12 cellular contexts compared by ENCODE assay signal in the genomic region with DNA sequence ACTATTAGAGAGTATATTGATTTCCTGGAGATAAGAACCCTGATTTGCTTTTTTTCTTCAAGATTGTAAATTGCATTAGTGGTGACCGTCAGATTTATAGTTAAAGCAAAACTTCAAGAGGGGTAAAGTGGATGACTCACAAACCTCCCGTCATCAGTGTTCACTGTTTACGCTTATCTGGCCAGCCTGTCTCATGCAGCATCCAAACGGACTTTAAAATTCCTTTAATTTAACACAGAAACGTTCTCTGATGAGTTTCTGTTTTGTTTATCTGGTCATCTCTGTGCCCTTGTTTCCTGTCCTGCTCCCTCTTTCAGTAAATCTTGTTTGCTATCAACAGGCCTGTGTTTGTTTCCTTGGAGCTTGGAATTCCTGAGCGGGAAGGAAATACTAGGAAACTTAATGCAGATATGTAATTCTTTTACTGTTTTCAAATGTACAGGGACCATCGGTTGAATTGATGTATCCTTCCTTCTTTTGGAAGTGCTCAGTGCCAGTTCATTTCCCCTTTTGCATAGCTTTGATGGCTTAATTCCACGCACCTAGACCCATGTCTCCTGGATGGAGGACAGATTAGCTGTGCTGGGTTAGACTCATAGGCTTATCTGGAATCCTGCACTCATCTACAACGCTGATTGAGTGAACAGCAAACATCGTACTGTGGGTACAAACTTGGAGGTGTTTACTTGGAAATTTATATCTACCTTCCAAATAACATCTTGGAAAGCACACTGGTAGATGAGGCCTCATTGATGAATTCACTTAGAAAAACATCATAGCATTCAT. TPM values are rescaled to one million over a fixed set of nuclear protein-coding genes. Genes with fewer than 3 reads are reported as not detected.
DNase-seq lines count a peak whose midpoint lies in the region; ATAC-seq, FAIRE-seq and TF ChIP-seq lines count a peak whose summit lies in the region.
"Had no signal": no experiment of that assay in that cellular context is flagged by ENCODE, and none has a peak within 500 bp of the region (broad histone marks: within the 10 kb centered on the region; RNA-seq: fewer than 3 reads in every experiment).

No MANE protein-coding gene starts in this region.

- H3K18ac ChIP-seq in IMR-90 (ENCODE audit: low read depth, low read length) = no peak overlapping the region

- no peak overlapping the region for H2AK5ac ChIP-seq in IMR-90 (ENCODE audit: low read depth, low read length)

- DNase-seq in ACHN (peak; percentile 75), IMR-90 (peak; percentile 70), bronchial epithelial cell (ENCODE audit: low read depth) (peak; percentile 65), lung (ENCODE audit: low spot score) (no peak), NCI-H446 (lab: John Stamatoyannopoulos, UW) (no peak), GM19240 (ENCODE audit: insufficient read length, low spot score) (no peak)
- DNase-seq in activated CD4-positive, CD25-positive, alpha-beta regulatory T cell treated with anti-CD3 and anti-CD28 coated beads, Interleukin-2, amount 50 U/mL, for 72 hours = no peak
- no peak for DNase-seq in effector memory CD8-positive, alpha-beta T cell
- DNase-seq: activated naive CD4-positive, alpha-beta T cell treated with anti-CD3 and anti-CD28 coated beads, Interleukin-2, amount 10 ng/mL, durations not matched to agents 7 days and 5 days; KBM-7; stimulated activated naive B cell treated with anti-CD40 and anti-IgM and Interleukin-4, amounts not matched to agents 10 μg/mL and 1 μg/mL and 100 μg/mL, for 72 hours had no signal

- no peak overlapping the region for H4K8ac ChIP-seq in IMR-90 (ENCODE audit: low read depth in 2 of 2, low read length in 2 of 2)

- H2AFZ ChIP-seq in IMR-90 (replicated peaks; ENCODE audit: low read length, poor library complexity) = no peak overlapping the region

- no peak overlapping the region for H4K91ac ChIP-seq in IMR-90 (ENCODE audit: insufficient read depth, low read depth, low read length)

- TF ChIP-seq RAD21 in IMR-90 (IDR thresholded peaks at IDR 0.05; ENCODE audit: low read length) = no peak

- no peak overlapping the region for H3K9ac ChIP-seq in IMR-90 (ENCODE audit: low read depth, low read length)

- intact Hi-C loops in IMR-90 (cut with micrococcal nuclease) = no loop called here

- no peak overlapping the region for H3K4me3 Mint-ChIP-seq in effector memory CD8-positive, alpha-beta T cell
- H3K4me3 Mint-ChIP-seq: activated naive CD4-positive, alpha-beta T cell treated with anti-CD3 and anti-CD28 coated beads, Interleukin-2, amount 10 ng/mL, durations not matched to agents 7 days and 5 days; stimulated activated naive B cell treated with anti-CD40 and anti-IgM and Interleukin-4, amounts not matched to agents 10 μg/mL and 1 μg/mL and 100 μg/mL, for 72 hours had no signal

- no peak overlapping the region for H2BK5ac ChIP-seq in IMR-90 (ENCODE audit: low read depth, low read length, poor library complexity, severe bottlenecking)

- H3K9me1 ChIP-seq in IMR-90 (ENCODE audit: insufficient read depth, low read length) = no peaks in the 10 kb centered on the region

- H2BK120ac ChIP-seq in IMR-90 (ENCODE audit: low read depth, low read length) = no peak overlapping the region

- H3K4me1 ChIP-seq in IMR-90 (ENCODE audit: control insufficient read depth, insufficient read depth, low read length) = peaks cover 2% of the 10 kb centered on the region; the same call in 1 of the 2 replicates
- H3K4me1 ChIP-seq in lung (ENCODE audit: control insufficient read depth in 2 of 2, insufficient read depth in 2 of 2, low read length in 2 of 2) = peaks cover 17 to 18% of the 10 kb centered on the region in 2 donors

- no peaks in the 10 kb centered on the region for H3K9me3 Mint-ChIP-seq in effector memory CD8-positive, alpha-beta T cell
- H3K9me3 Mint-ChIP-seq: activated naive CD4-positive, alpha-beta T cell treated with anti-CD3 and anti-CD28 coated beads, Interleukin-2, amount 10 ng/mL, durations not matched to agents 7 days and 5 days had no signal

- no peak overlapping the region for H3K14ac ChIP-seq in IMR-90 (replicated peaks; ENCODE audit: low read depth, low read length)

- H3K4me3 ChIP-seq in IMR-90 (ENCODE audit: insufficient read depth, low read depth, low read length) (no peak overlapping the region), bronchial epithelial cell (ENCODE audit: low read depth, low read length) (no peak overlapping the region), lung (no peak overlapping the region)

- ATAC-seq in IMR-90 (ENCODE audit: low read depth) (peak; percentile 89), lung (ENCODE audit: insufficient read depth, low FRiP score) (peak; percentile 28)
- ATAC-seq in effector memory CD8-positive, alpha-beta T cell (replicated peaks) = no peak
- ATAC-seq: stimulated activated naive B cell treated with anti-CD40 and anti-IgM and Interleukin-4, amounts not matched to agents 10 μg/mL and 1 μg/mL and 100 μg/mL, for 72 hours had no signal

- H3K4me2 ChIP-seq in IMR-90 (ENCODE audit: low read depth, low read length) = peak overlapping the region; percentile 50

- H3K23ac ChIP-seq in IMR-90 (ENCODE audit: low read depth, low read length) = no peak overlapping the region

- H3K27me3 ChIP-seq in IMR-90 (ENCODE audit: control insufficient read depth, insufficient read depth, low read length) = no peaks in the 10 kb centered on the region
- no peaks in the 10 kb centered on the region for H3K27me3 ChIP-seq in bronchial epithelial cell (ENCODE audit: control insufficient read depth, insufficient read depth, low read length)
- H3K27me3 ChIP-seq in lung (ENCODE audit: control insufficient read depth, insufficient read depth) = no peaks in the 10 kb centered on the region

- H2BK15ac ChIP-seq in IMR-90 (ENCODE audit: low read depth, low read length) = no peak overlapping the region

- POLR2A ChIA-PET in IMR-90 (lab: Charles Lee; ENCODE audit: unreplicated experiment) = no interaction called here

- TF ChIP-seq POLR2A in IMR-90 (IDR thresholded peaks at IDR 0.05; ENCODE audit: low read depth, low read length) = no peak

- peaks cover 0 to 7% of the 10 kb centered on the region in 2 donors for H3K27me3 Mint-ChIP-seq in effector memory CD8-positive, alpha-beta T cell

- no peak overlapping the region for H4K5ac ChIP-seq in IMR-90 (ENCODE audit: low read depth, low read length)

- no peak overlapping the region for H3K4ac ChIP-seq in IMR-90 (ENCODE audit: low read depth, low read length)

- H3K36me3 ChIP-seq in IMR-90 (ENCODE audit: control insufficient read depth, insufficient read depth, low read length) (no peaks in the 10 kb centered on the region), bronchial epithelial cell (ENCODE audit: control insufficient read depth, insufficient read depth, low read length) (no peaks in the 10 kb centered on the region), lung (ENCODE audit: control insufficient read depth in 2 of 2, insufficient read depth in 2 of 2, low read length in 2 of 2) (no peaks in the 10 kb centered on the region)

- no peak for FAIRE-seq in bronchial epithelial cell (lab: Jason Lieb, UNC)

- in situ Hi-C loops in ACHN (cut with HindIII; ENCODE audit: low pct_ligation_motif_present, low pct_unique_long_range_greater_than_20kb, low sequenced_read_pairs) (no loop called here), IMR-90 (cut with MboI; ENCODE audit: low sequenced_read_pairs) (no loop called here)

- dilution Hi-C loops in IMR-90 (cut with HindIII; ENCODE audit: low sequenced_read_pairs, unreplicated experiment) = no loop called here

- no peak overlapping the region for H3K27ac Mint-ChIP-seq in effector memory CD8-positive, alpha-beta T cell
- H3K27ac Mint-ChIP-seq: activated naive CD4-positive, alpha-beta T cell treated with anti-CD3 and anti-CD28 coated beads, Interleukin-2, amount 10 ng/mL, durations not matched to agents 7 days and 5 days; stimulated activated naive B cell treated with anti-CD40 and anti-IgM and Interleukin-4, amounts not matched to agents 10 μg/mL and 1 μg/mL and 100 μg/mL, for 72 hours had no signal

- no TSS peak for BruUV-seq in IMR-90 (replicated peaks; lab: Mats Ljungman, UMichigan)

- WGBS in IMR-90 (ENCODE audit: extremely low coverage in 2 of 2, insufficient read length in 1 of 2), 2 experiments = no CpG with 5 or more reads among the region's 10 CpGs
- WGBS in lung, 2 donors = 38 to 58% methylated on average over 10 of the region's 10 CpGs

- H3K56ac ChIP-seq in IMR-90 (ENCODE audit: extremely low read depth, insufficient read depth, low read length) = no peak overlapping the region

- no peaks in the 10 kb centered on the region for H3K79me1 ChIP-seq in IMR-90 (ENCODE audit: low read depth in 1 of 2, low read length in 2 of 2)

- 0 out of 2 replicates have a peak overlapping the region, but pooled peaks have one; percentile 5 for H2BK20ac ChIP-seq in IMR-90 (ENCODE audit: low read depth, low read length)

- no peaks in the 10 kb centered on the region for H3K36me3 Mint-ChIP-seq in effector memory CD8-positive, alpha-beta T cell (ENCODE audit: insufficient read depth)
- H3K36me3 Mint-ChIP-seq: activated naive CD4-positive, alpha-beta T cell treated with anti-CD3 and anti-CD28 coated beads, Interleukin-2, amount 10 ng/mL, durations not matched to agents 7 days and 5 days; stimulated activated naive B cell treated with anti-CD40 and anti-IgM and Interleukin-4, amounts not matched to agents 10 μg/mL and 1 μg/mL and 100 μg/mL, for 72 hours had no signal

- H3K27ac ChIP-seq in IMR-90 (ENCODE audit: insufficient read depth, low read length) (peak overlapping the region; percentile 37; the same call in 1 of the 2 replicates), lung (ENCODE audit: low read depth in 1 of 2, low read length in 1 of 2) (peak overlapping the region; percentile 37 to 70)

- TF ChIP-seq CTCF in IMR-90 (conservative IDR thresholded peaks at IDR 0.05; ENCODE audit: low read depth, low read length) (no peak), bronchial epithelial cell (IDR thresholded peaks at IDR 0.05; ENCODE audit: insufficient read depth, low read length, severe bottlenecking) (no peak), lung (IDR thresholded peaks at IDR 0.05; ENCODE audit: control extremely low read depth, extremely low read depth) (no peak)

- H4K20me1 ChIP-seq in IMR-90 (ENCODE audit: insufficient read depth, low read length) = no peaks in the 10 kb centered on the region

- H2AK9ac ChIP-seq in IMR-90 (replicated peaks; ENCODE audit: low read depth, low read length, poor library complexity) = no peak overlapping the region

- no peaks in the 10 kb centered on the region for H3K4me1 Mint-ChIP-seq in effector memory CD8-positive, alpha-beta T cell (ENCODE audit: low read depth in 2 of 2)
- H3K4me1 Mint-ChIP-seq: activated naive CD4-positive, alpha-beta T cell treated with anti-CD3 and anti-CD28 coated beads, Interleukin-2, amount 10 ng/mL, durations not matched to agents 7 days and 5 days had no signal

- CTCF ChIA-PET in IMR-90 (lab: Yijun Ruan, JAX) = no interaction called here

- H3K9me3 ChIP-seq in IMR-90 (ENCODE audit: control insufficient read depth, insufficient read depth, low read length) (no peaks in the 10 kb centered on the region), lung (ENCODE audit: control insufficient read depth in 2 of 2, insufficient read depth in 1 of 2, low read length in 1 of 2) (peaks cover 0 to 6% of the 10 kb centered on the region in 2 donors)

RNA-seq across cellular contexts. Expression of gene PTPRE, which starts 21.3 kb away (rescaled TPM):
- total RNA-seq in IMR-90 (2012; rRNA removed) = 0.54 and 0.56 TPM in 2 replicates
- 0.26 and 0.34 TPM in 2 replicates for polyA plus RNA-seq in IMR-90 (2012; rRNA removed)
- polyA plus RNA-seq in IMR-90 (2012; cell fraction: cytosol; rRNA removed) = 0.12 and 0.56 TPM in 2 replicates
- 0.62 and 0.84 TPM in 2 replicates for polyA plus RNA-seq in IMR-90 (2012; cell fraction: nucleus; rRNA removed; ENCODE audit: low replicate concordance)
- total RNA-seq in bronchial epithelial cell = 5.9 and 7.9 TPM in 2 replicates
- total RNA-seq in lung = 10 to 100 TPM; 27.3 to 68.7 TPM
- 10 to 100 TPM; 15.5 to 45.7 TPM for polyA plus RNA-seq in lung

RNA-seq across cellular contexts. Expression of gene CLRN3, which starts 35.5 kb away (rescaled TPM):
- not detected in 2 replicates for total RNA-seq in IMR-90 (2012; rRNA removed)
- polyA plus RNA-seq in IMR-90 (2012; rRNA removed) = not detected in 2 replicates
- not detected in 2 replicates for polyA plus RNA-seq in IMR-90 (2012; cell fraction: cytosol; rRNA removed)
- polyA plus RNA-seq in IMR-90 (2012; cell fraction: nucleus; rRNA removed; ENCODE audit: low replicate concordance) = not detected in 2 replicates
- total RNA-seq in bronchial epithelial cell = not detected in 2 replicates
- total RNA-seq in lung = not detected
- under 1 TPM; 0.10 to 0.12 TPM for polyA plus RNA-seq in lung
- polyA plus RNA-seq: neural cell had no signal

Comparison
In these comparisons a context has a peak if more than half of its experiments do, and no peak if none do; other contexts are left out.
1. DNase-seq: peak in ACHN (single experiment), IMR-90 (single experiment) and bronchial epithelial cell (single experiment); none in lung (single experiment), activated CD4-positive, CD25-positive, alpha-beta regulatory T cell treated with anti-CD3 and anti-CD28 coated beads, Interleukin-2, amount 50 U/mL, for 72 hours (single experiment), NCI-H446 (0 of 2), effector memory CD8-positive, alpha-beta T cell (0 of 3) and GM19240 (single experiment).